18 cellular contexts compared by ENCODE assay signal in the genomic region with DNA sequence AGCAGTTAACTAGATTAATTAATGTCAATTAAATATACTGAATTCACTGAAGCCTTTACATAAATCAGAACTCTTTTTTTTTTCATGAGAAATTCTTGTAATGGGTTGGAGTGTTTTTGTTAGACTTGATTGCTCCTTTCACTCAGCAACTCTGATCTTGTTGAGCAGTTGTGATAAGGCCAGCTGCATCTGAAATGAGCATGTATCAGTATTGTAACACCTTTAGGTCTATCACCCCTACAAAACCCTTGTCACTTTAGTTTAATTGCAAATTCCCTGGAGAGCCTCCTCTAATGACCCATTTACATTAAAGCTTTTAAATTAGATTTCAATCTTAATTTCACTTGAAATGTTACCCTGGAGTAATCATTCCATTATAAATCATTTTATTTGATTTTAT.
"Had no signal": no experiment of that assay in that cellular context is flagged by ENCODE, and none has a peak within 500 bp of the region (broad histone marks: within the 10 kb centered on the region; RNA-seq: fewer than 3 reads in every experiment).

No MANE protein-coding gene starts in this region.

- H3K4me3 ChIP-seq: SJSA1, SK-N-MC had no signal

- H3K27ac ChIP-seq: SJSA1, SK-N-MC had no signal

- H3K9me3 ChIP-seq: SJSA1 had no signal

- H3K27me3 Mint-ChIP-seq: T-cell had no signal

- H3K36me3 Mint-ChIP-seq: T-cell had no signal

- H3K27me3 ChIP-seq: SJSA1 had no signal

- ATAC-seq: T-cell had no signal

- H3K36me3 ChIP-seq: SJSA1 had no signal

- DNase-seq: KBM-7, MV-4-11, NCI-H1092, NCI-H187, NCI-H2029, NCI-H2081 treated with DMSO at 0.1 percent for 48 hours, NCI-H2227 treated with DMSO at 0.1 percent for 48 hours, NCI-H446, NCI-H510A, NCI-H524 treated with DMSO at 0.1 percent for 48 hours, NCI-H82, Right ventricle myocardium superior, RPMI8226, SIG-M5, SW 1271, T-cell had no signal

- H3K4me1 Mint-ChIP-seq: T-cell had no signal

- H3K27ac Mint-ChIP-seq: T-cell had no signal

- H3K4me3 Mint-ChIP-seq: T-cell had no signal
